ENCODE assay signal across 8 cellular contexts in genomic region chr5:160260881-160261815, GRCh38. TPM values are rescaled to one million over a fixed set of nuclear protein-coding genes. Genes with fewer than 3 reads are reported as not detected.
A peak's percentile ranks its signal among the peaks of the same experiment; 100 is the strongest.
DNase-seq lines count a peak whose midpoint lies in the region; ATAC-seq and TF ChIP-seq lines count a peak whose summit lies in the region.

No MANE protein-coding gene starts in this region.

- peaks cover 22% of the 10 kb centered on the region for H3K36me3 Mint-ChIP-seq in WTC11

- H4K8ac ChIP-seq in mesendoderm (ENCODE audit: low read depth, low read length): no peak overlapping the region

- DNase-seq in DMS53 (lab: John Stamatoyannopoulos, UW): peak; percentile 99
- no peak for DNase-seq in WTC11 (ENCODE audit: low spot score)
- peak; percentile 76 for DNase-seq in mesendoderm
- no peak for DNase-seq in GM20000 (ENCODE audit: low spot score)
- no peak for DNase-seq in stimulated activated CD4-positive, alpha-beta T cell treated with anti-CD3 and anti-CD28 coated beads, Interleukin-4, amount 100 ng/mL, for 1 hour
- DNase-seq in stimulated activated CD4-positive, alpha-beta T cell treated with anti-CD3 and anti-CD28 coated beads, Interleukin-4, amount 100 ng/mL, for 24 hours: no peak
- no peak for DNase-seq in DMS153 (lab: John Stamatoyannopoulos, UW)

- H3K4me1 ChIP-seq in mesendoderm (ENCODE audit: control insufficient read depth, low read depth, low read length): peaks cover 2% of the 10 kb centered on the region

- no peaks in the 10 kb centered on the region; the same call in 1 of the 2 replicates for H3K27me3 Mint-ChIP-seq in WTC11 (ENCODE audit: low read depth)

- no peaks in the 10 kb centered on the region for H3K36me3 ChIP-seq in mesendoderm (ENCODE audit: control insufficient read depth, insufficient read depth, low read length)

- no peak overlapping the region for H2BK15ac ChIP-seq in mesendoderm (replicated peaks; ENCODE audit: low read depth)

- no peak overlapping the region for H3K56ac ChIP-seq in mesendoderm (ENCODE audit: low read length)

- H3K79me1 ChIP-seq in mesendoderm (ENCODE audit: low read length): peaks cover 2% of the 10 kb centered on the region

- H3K27ac ChIP-seq in mesendoderm (ENCODE audit: low read depth, low read length): no peak overlapping the region

- no peak overlapping the region for H3K4ac ChIP-seq in mesendoderm (ENCODE audit: low read depth, low read length)

- H3K9me3 Mint-ChIP-seq in WTC11: no peaks in the 10 kb centered on the region

- H3K4me3 Mint-ChIP-seq in WTC11: no peak overlapping the region

- CTCF ChIA-PET in WTC11 (lab: Charles Lee): interaction anchor here (0.9 to 2.6 kb wide), 8 partner anchors 10 to 239 kb away, joined by 3 to 14 read pairs (median 4); no protein-coding TSS in a partner anchor

- H2AK5ac ChIP-seq in mesendoderm (ENCODE audit: low read length): no peak overlapping the region

- no peak overlapping the region for H2BK120ac ChIP-seq in mesendoderm (ENCODE audit: low read depth, low read length)

- no peak overlapping the region for H3K4me2 ChIP-seq in mesendoderm (ENCODE audit: low read length)

- ATAC-seq in HG02852 (IDR thresholded peaks at IDR 0.05; ENCODE audit: unreplicated experiment) (peak; percentile 73), WTC11 (peak; percentile 11)

- H3K27me3 ChIP-seq in mesendoderm (ENCODE audit: insufficient read depth, low read length, poor library complexity): no peaks in the 10 kb centered on the region

- H3K4me3 ChIP-seq in mesendoderm (ENCODE audit: low read length): no peak overlapping the region

- no peak overlapping the region for H2BK5ac ChIP-seq in mesendoderm (ENCODE audit: low read length)

- no CpG with 5 or more reads among the region's 22 CpGs for WGBS in mesendoderm (ENCODE audit: extremely low coverage, insufficient coverage, low lambda C conversion rate)

- no peak overlapping the region for H3K18ac ChIP-seq in mesendoderm (ENCODE audit: low read length)

- POLR2A ChIA-PET in WTC11 (lab: Charles Lee): interaction anchor here (0.6 to 2.4 kb wide), 4 partner anchors 9 to 26 kb away, joined by 3 to 5 read pairs (median 4); no protein-coding TSS in a partner anchor

- H3K79me2 ChIP-seq in mesendoderm (ENCODE audit: control insufficient read depth, insufficient read depth, low read length): no peaks in the 10 kb centered on the region

- no peak overlapping the region for H3K9ac ChIP-seq in mesendoderm (ENCODE audit: low read length)

- peak overlapping the region; percentile 72 for H3K27ac Mint-ChIP-seq in WTC11

- no peak for TF ChIP-seq CTCF in WTC11 (IDR thresholded peaks at IDR 0.05)
- TF ChIP-seq CTCF in GM20000 (IDR thresholded peaks at IDR 0.05; ENCODE audit: extremely low read depth, missing control alignments): no peak

- peaks cover 50% of the 10 kb centered on the region for H3K4me1 Mint-ChIP-seq in WTC11

- no peak overlapping the region for H3K23ac ChIP-seq in mesendoderm (ENCODE audit: low read length)

- H4K5ac ChIP-seq in mesendoderm (ENCODE audit: low read length): no peak overlapping the region

TF ChIP-seq in WTC11, 78 proteins besides CTCF, POLR2A, EP300 and RAD21 (continues in another document):
- TF ChIP-seq, protein P1, sequence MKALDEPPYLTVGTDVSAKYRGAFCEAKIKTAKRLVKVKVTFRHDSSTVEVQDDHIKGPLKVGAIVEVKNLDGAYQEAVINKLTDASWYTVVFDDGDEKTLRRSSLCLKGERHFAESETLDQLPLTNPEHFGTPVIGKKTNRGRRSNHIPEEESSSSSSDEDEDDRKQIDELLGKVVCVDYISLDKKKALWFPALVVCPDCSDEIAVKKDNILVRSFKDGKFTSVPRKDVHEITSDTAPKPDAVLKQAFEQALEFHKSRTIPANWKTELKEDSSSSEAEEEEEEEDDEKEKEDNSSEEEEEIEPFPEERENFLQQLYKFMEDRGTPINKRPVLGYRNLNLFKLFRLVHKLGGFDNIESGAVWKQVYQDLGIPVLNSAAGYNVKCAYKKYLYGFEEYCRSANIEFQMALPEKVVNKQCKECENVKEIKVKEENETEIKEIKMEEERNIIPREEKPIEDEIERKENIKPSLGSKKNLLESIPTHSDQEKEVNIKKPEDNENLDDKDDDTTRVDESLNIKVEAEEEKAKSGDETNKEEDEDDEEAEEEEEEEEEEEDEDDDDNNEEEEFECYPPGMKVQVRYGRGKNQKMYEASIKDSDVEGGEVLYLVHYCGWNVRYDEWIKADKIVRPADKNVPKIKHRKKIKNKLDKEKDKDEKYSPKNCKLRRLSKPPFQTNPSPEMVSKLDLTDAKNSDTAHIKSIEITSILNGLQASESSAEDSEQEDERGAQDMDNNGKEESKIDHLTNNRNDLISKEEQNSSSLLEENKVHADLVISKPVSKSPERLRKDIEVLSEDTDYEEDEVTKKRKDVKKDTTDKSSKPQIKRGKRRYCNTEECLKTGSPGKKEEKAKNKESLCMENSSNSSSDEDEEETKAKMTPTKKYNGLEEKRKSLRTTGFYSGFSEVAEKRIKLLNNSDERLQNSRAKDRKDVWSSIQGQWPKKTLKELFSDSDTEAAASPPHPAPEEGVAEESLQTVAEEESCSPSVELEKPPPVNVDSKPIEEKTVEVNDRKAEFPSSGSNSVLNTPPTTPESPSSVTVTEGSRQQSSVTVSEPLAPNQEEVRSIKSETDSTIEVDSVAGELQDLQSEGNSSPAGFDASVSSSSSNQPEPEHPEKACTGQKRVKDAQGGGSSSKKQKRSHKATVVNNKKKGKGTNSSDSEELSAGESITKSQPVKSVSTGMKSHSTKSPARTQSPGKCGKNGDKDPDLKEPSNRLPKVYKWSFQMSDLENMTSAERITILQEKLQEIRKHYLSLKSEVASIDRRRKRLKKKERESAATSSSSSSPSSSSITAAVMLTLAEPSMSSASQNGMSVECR (CRISPR knock-in tag; IDR thresholded peaks at IDR 0.05; ENCODE audit: borderline replicate concordance): no peak
- TF ChIP-seq SMAD4 (CRISPR knock-in tag; IDR thresholded peaks at IDR 0.05) (no peak), ZNF396 (CRISPR knock-in tag; IDR thresholded peaks at IDR 0.05; ENCODE audit: borderline replicate concordance) (no peak), ERG (CRISPR knock-in tag; IDR thresholded peaks at IDR 0.05) (no peak), CBFB (CRISPR knock-in tag; IDR thresholded peaks at IDR 0.05; ENCODE audit: low read depth) (no peak), SMAD3 (CRISPR knock-in tag; IDR thresholded peaks at IDR 0.05; ENCODE audit: borderline replicate concordance) (no peak), KAT7 (CRISPR knock-in tag; IDR thresholded peaks at IDR 0.05; ENCODE audit: borderline replicate concordance) (no peak), TP53 (CRISPR knock-in tag; IDR thresholded peaks at IDR 0.05) (no peak), ZNF121 (CRISPR knock-in tag; IDR thresholded peaks at IDR 0.05) (no peak), NR1H2 (CRISPR knock-in tag; IDR thresholded peaks at IDR 0.05) (no peak)
- TF ChIP-seq, protein P2, sequence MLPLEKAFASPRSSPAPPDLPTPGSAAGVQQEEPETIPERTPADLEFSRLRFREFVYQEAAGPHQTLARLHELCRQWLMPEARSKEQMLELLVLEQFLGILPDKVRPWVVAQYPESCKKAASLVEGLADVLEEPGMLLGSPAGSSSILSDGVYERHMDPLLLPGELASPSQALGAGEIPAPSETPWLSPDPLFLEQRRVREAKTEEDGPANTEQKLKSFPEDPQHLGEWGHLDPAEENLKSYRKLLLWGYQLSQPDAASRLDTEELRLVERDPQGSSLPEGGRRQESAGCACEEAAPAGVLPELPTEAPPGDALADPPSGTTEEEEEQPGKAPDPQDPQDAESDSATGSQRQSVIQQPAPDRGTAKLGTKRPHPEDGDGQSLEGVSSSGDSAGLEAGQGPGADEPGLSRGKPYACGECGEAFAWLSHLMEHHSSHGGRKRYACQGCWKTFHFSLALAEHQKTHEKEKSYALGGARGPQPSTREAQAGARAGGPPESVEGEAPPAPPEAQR (CRISPR knock-in tag; IDR thresholded peaks at IDR 0.05): no peak
- TF ChIP-seq, protein P3, sequence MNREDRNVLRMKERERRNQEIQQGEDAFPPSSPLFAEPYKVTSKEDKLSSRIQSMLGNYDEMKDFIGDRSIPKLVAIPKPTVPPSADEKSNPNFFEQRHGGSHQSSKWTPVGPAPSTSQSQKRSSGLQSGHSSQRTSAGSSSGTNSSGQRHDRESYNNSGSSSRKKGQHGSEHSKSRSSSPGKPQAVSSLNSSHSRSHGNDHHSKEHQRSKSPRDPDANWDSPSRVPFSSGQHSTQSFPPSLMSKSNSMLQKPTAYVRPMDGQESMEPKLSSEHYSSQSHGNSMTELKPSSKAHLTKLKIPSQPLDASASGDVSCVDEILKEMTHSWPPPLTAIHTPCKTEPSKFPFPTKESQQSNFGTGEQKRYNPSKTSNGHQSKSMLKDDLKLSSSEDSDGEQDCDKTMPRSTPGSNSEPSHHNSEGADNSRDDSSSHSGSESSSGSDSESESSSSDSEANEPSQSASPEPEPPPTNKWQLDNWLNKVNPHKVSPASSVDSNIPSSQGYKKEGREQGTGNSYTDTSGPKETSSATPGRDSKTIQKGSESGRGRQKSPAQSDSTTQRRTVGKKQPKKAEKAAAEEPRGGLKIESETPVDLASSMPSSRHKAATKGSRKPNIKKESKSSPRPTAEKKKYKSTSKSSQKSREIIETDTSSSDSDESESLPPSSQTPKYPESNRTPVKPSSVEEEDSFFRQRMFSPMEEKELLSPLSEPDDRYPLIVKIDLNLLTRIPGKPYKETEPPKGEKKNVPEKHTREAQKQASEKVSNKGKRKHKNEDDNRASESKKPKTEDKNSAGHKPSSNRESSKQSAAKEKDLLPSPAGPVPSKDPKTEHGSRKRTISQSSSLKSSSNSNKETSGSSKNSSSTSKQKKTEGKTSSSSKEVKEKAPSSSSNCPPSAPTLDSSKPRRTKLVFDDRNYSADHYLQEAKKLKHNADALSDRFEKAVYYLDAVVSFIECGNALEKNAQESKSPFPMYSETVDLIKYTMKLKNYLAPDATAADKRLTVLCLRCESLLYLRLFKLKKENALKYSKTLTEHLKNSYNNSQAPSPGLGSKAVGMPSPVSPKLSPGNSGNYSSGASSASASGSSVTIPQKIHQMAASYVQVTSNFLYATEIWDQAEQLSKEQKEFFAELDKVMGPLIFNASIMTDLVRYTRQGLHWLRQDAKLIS (CRISPR knock-in tag; IDR thresholded peaks at IDR 0.05; ENCODE audit: borderline replicate concordance): no peak

RNA-seq across cellular contexts. Expression of gene FABP6, which starts 31.8 kb away (rescaled TPM):
- 2.3 to 4.9 TPM (median 2.9 TPM) in 3 replicates for total RNA-seq in WTC11 (2021)
- polyA plus RNA-seq in mesendoderm (2013, experiment 1 of 2): 6.5 TPM
- polyA plus RNA-seq in mesendoderm (2013, experiment 2 of 2): 5.7 TPM

RNA-seq across cellular contexts. Expression of gene CCNJL, which starts 51.2 kb away (rescaled TPM):
- 27.9 to 31.3 TPM (median 28.6 TPM) in 3 replicates for total RNA-seq in WTC11 (2021)
- polyA plus RNA-seq in mesendoderm (2013, experiment 1 of 2): 15.1 TPM
- 16.2 TPM for polyA plus RNA-seq in mesendoderm (2013, experiment 2 of 2)

Comparison
In these comparisons a context has a peak if more than half of its experiments do, and no peak if none do; other contexts are left out.
1. DNase-seq: peak in DMS53 (single experiment) and mesendoderm (single experiment); none in WTC11 (single experiment), GM20000 (single experiment), stimulated activated CD4-positive, alpha-beta T cell treated with anti-CD3 and anti-CD28 coated beads, Interleukin-4, amount 100 ng/mL, for 1 hour (single experiment), stimulated activated CD4-positive, alpha-beta T cell treated with anti-CD3 and anti-CD28 coated beads, Interleukin-4, amount 100 ng/mL, for 24 hours (single experiment) and DMS153 (single experiment).